1 cellular context compared by ENCODE assay signal in genomic region chr19:13850910-13851753, GRCh38.
TF ChIP-seq lines count a peak whose summit lies in the region.

No MANE protein-coding gene starts in this region.

TF ChIP-seq in K562, 482 proteins besides CTCF, POLR2A, EP300 and RAD21 (continued from another document and continues in another):
- TF ChIP-seq ZNF592 (IDR thresholded peaks at IDR 0.05) (peak; percentile 49; the same call in 1 of the 2 replicates), NR3C1 (CRISPR knock-in tag; IDR thresholded peaks at IDR 0.05) (no peak), HBP1 (CRISPR knock-in tag; IDR thresholded peaks at IDR 0.05) (0 out of 2 replicates have a peak, but pooled peaks have one; percentile 17), CCNT2 (IDR thresholded peaks at IDR 0.05; ENCODE audit: borderline replicate concordance, extremely low read depth, insufficient read length, low read depth, low read length) (peak; percentile 91), BRD4 (IDR thresholded peaks at IDR 0.05) (0 out of 2 replicates have a peak, but pooled peaks have one; percentile 13), ZNF780A (CRISPR knock-in tag; IDR thresholded peaks at IDR 0.05) (no peak), PBX2 (CRISPR knock-in tag; IDR thresholded peaks at IDR 0.05; ENCODE audit: low read depth) (no peak), PBX2 (tag; conservative IDR thresholded peaks at IDR 0.05; ENCODE audit: low read depth) (no peak), BCOR (IDR thresholded peaks at IDR 0.05) (0 out of 2 replicates have a peak, but pooled peaks have one; percentile 2), MEF2D (tag; conservative IDR thresholded peaks at IDR 0.05; ENCODE audit: low read depth) (0 out of 2 replicates have a peak, but pooled peaks have one; percentile 50), KLF1 (tag; IDR thresholded peaks at IDR 0.05) (peak; percentile 61; the same call in 1 of the 2 replicates), ARID1B (IDR thresholded peaks at IDR 0.05) (peak; percentile 87), ZNF197 (CRISPR knock-in tag; IDR thresholded peaks at IDR 0.05; ENCODE audit: low read depth) (no peak), CEBPB (tag; IDR thresholded peaks at IDR 0.05) (no peak), ZBED1 (IDR thresholded peaks at IDR 0.05) (peak; percentile 19; the same call in 1 of the 2 replicates), RCOR1 (IDR thresholded peaks at IDR 0.05; ENCODE audit: borderline replicate concordance in 1 of 2, low read depth in 2 of 2, low read length in 2 of 2) (peak in 1 of 2 experiments; percentile 19; a peak in 1 of 4 replicates), ZNF184 (CRISPR knock-in tag; IDR thresholded peaks at IDR 0.05) (no peak), NR2C1 (IDR thresholded peaks at IDR 0.05) (no peak), NR2C1 (tag; IDR thresholded peaks at IDR 0.05) (no peak), MYC (IDR thresholded peaks at IDR 0.05; ENCODE audit: low read depth, low read length) (0 out of 2 replicates have a peak, but pooled peaks have one; percentile 3), MYC (CRISPR knock-in tag; IDR thresholded peaks at IDR 0.05; ENCODE audit: borderline replicate concordance, low read depth) (no peak), ZBTB26 (CRISPR knock-in tag; IDR thresholded peaks at IDR 0.05) (0 out of 2 replicates have a peak, but pooled peaks have one; percentile 5), TEAD2 (tag; IDR thresholded peaks at IDR 0.05) (peak; percentile 64; the same call in 1 of the 2 replicates), ZNF778 (CRISPR knock-in tag; IDR thresholded peaks at IDR 0.05) (no peak), MYNN (IDR thresholded peaks at IDR 0.05) (peak; percentile 77; the same call in 1 of the 2 replicates), MYNN (CRISPR knock-in tag; IDR thresholded peaks at IDR 0.05) (no peak), NCOR1 (IDR thresholded peaks at IDR 0.05) (0 out of 2 replicates have a peak, but pooled peaks have one; percentile 13), ZNF518B (CRISPR knock-in tag; IDR thresholded peaks at IDR 0.05) (no peak), ZC3H4 (CRISPR knock-in tag; IDR thresholded peaks at IDR 0.05; ENCODE audit: borderline replicate concordance) (peak; percentile 97; the same call in 1 of the 2 replicates), KAT7 (CRISPR knock-in tag; IDR thresholded peaks at IDR 0.05; ENCODE audit: borderline replicate concordance) (no peak), TBP (optimal IDR thresholded peaks at IDR 0.05; ENCODE audit: low read depth, low read length) (no peak), MCM7 (IDR thresholded peaks at IDR 0.05) (no peak), ZNF644 (tag; IDR thresholded peaks at IDR 0.05; ENCODE audit: low read depth) (peak; percentile 69; the same call in 1 of the 2 replicates), BACH1 (tag; IDR thresholded peaks at IDR 0.05) (no peak), ETS1 (conservative IDR thresholded peaks at IDR 0.05; ENCODE audit: control insufficient read depth, low read depth, low read length) (no peak), ATF3 (IDR thresholded peaks at IDR 0.05) (peak; percentile 99), ATF3 (CRISPR knock-in tag; conservative IDR thresholded peaks at IDR 0.05) (peak; percentile 96), CBFB (CRISPR knock-in tag; IDR thresholded peaks at IDR 0.05) (no peak), ZNF449 (CRISPR knock-in tag; IDR thresholded peaks at IDR 0.05) (no peak), CBFA2T2 (conservative IDR thresholded peaks at IDR 0.05) (peak; percentile 43), ZNF444 (CRISPR knock-in tag; IDR thresholded peaks at IDR 0.05) (no peak), ZNF253 (CRISPR knock-in tag; conservative IDR thresholded peaks at IDR 0.05) (no peak), ZNF282 (CRISPR knock-in tag; IDR thresholded peaks at IDR 0.05) (no peak), HOMEZ (CRISPR knock-in tag; IDR thresholded peaks at IDR 0.05) (0 out of 2 replicates have a peak, but pooled peaks have one; percentile 6), E2F4 (CRISPR knock-in tag; IDR thresholded peaks at IDR 0.05; ENCODE audit: low read depth) (no peak), CBX3 (IDR thresholded peaks at IDR 0.05; ENCODE audit: borderline replicate concordance in 1 of 2, low read length in 2 of 2) (0 out of 3 replicates have a peak, but pooled peaks of 1 of the 2 experiments have one; percentile 63)
